Comparison of ENCODE assay signal across 9 cellular contexts in the genomic region with DNA sequence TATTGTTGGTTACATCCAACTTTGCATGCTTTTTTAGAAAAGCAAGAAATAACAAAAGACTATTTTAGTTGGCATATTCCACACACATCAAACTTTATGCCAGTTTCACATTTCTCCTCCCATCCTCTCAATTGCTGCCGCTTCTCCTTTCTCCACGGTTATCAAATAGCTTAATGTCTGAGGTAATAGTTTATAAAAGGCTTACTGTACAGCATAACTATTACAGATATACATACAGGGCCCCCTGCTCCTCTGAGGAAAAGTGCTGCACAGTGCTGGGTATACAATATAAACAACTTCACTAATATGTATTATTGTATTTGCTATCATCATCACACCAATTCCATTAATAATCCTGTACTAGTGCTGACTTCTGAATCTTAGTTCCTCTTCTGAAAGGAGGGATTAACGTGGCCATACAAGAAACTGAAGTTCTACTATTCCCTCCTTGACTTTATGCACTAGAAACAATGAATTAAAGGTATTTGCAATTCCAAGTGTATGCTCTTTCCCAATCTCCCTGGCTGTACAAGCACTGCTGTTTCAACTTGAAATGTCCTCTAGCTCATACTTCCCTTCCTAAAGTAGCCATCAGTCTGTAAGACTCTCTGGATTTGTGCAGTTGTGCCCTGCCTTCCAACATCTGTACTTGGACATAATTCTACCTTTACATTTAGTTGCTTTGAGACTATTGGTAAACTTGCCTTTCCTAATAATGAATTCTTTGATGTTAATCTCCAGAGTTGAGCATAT. TPM values are rescaled to one million over a fixed set of nuclear protein-coding genes. Genes with fewer than 3 reads are reported as not detected.
DNase-seq lines count a peak whose midpoint lies in the region; ATAC-seq and TF ChIP-seq lines count a peak whose summit lies in the region.
"Had no signal": no experiment of that assay in that cellular context is flagged by ENCODE, and none has a peak within 500 bp of the region (broad histone marks: within the 10 kb centered on the region; RNA-seq: fewer than 3 reads in every experiment).

No MANE protein-coding gene starts in this region.

- TF ChIP-seq CTCF in heart left ventricle (IDR thresholded peaks at IDR 0.05), result no peak
- no peak for TF ChIP-seq CTCF in ascending aorta (IDR thresholded peaks at IDR 0.05)

- H3K4me3 ChIP-seq in heart left ventricle, result peak overlapping the region in 10 of 12 donors; percentile 77 to 99 (median 91)
- peak overlapping the region; percentile 88 to 97 for H3K4me3 ChIP-seq in ascending aorta
- peak overlapping the region; percentile 84 for H3K4me3 ChIP-seq in urinary bladder (ENCODE audit: low read depth, low read length)

- H3K4me1 ChIP-seq in heart left ventricle, result peaks cover 3 to 69% (median 40%) of the 10 kb centered on the region in 12 donors
- peaks cover 4 to 10% of the 10 kb centered on the region in 2 donors for H3K4me1 ChIP-seq in ascending aorta
- H3K4me1 ChIP-seq in urinary bladder (ENCODE audit: insufficient read depth), result no peaks in the 10 kb centered on the region

- intact Hi-C loops in heart left ventricle (cut with DNase I), result no loop called here
- intact Hi-C loops in Right ventricle myocardium superior (cut with DNase I), result no loop called here
- intact Hi-C loops in ascending aorta (cut with DNase I), result loop anchor here (10.0 kb wide), 1 partner anchor 638 kb away; a partner anchor contains a TSS

- H3K27ac ChIP-seq in heart left ventricle (peak overlapping the region in 10 of 12 donors; percentile 19 to 100 (median 98)), ascending aorta (peak overlapping the region; percentile 99 to 100), urinary bladder (ENCODE audit: low read depth) (peak overlapping the region; percentile 10)

- H3K36me3 ChIP-seq in heart left ventricle (peaks cover 0 to under 1% (median 0%) of the 10 kb centered on the region in 9 donors), ascending aorta (no peaks in the 10 kb centered on the region), urinary bladder (ENCODE audit: insufficient read depth) (no peaks in the 10 kb centered on the region)

- DNase-seq in heart left ventricle (no peak), Right ventricle myocardium superior (no peak), ascending aorta (ENCODE audit: low spot score in 2 of 2) (no peak), kidney glomerular epithelial cell (lab: John Stamatoyannopoulos, UW) (peak; percentile 10)
- DNase-seq in stimulated activated CD4-positive, alpha-beta T cell treated with anti-CD3 and anti-CD28 coated beads, Interleukin-1b, Interleukin-23, amount 100 ng/mL, for 48 hours, result no peak
- DNase-seq: DMS153 had no signal

- H3K9me3 ChIP-seq in heart left ventricle, result no peaks in the 10 kb centered on the region
- H3K9me3 ChIP-seq in ascending aorta, result no peaks in the 10 kb centered on the region

- ATAC-seq in heart left ventricle (no peak), Right ventricle myocardium superior (ENCODE audit: poor library complexity) (no peak), GM18867 (IDR thresholded peaks at IDR 0.05; ENCODE audit: unreplicated experiment) (no peak), HG02870 (IDR thresholded peaks at IDR 0.05; ENCODE audit: unreplicated experiment) (no peak)

- WGBS in heart left ventricle, 4 donors, result 1 to 6% (median 4%) methylated on average over 3 of the region's 3 CpGs
- under 1% methylated on average over 3 of the region's 3 CpGs for WGBS in urinary bladder

- no peaks in the 10 kb centered on the region for H3K27me3 ChIP-seq in heart left ventricle
- no peaks in the 10 kb centered on the region for H3K27me3 ChIP-seq in ascending aorta

- no peak for TF ChIP-seq POLR2A in heart left ventricle (IDR thresholded peaks at IDR 0.05)

RNA-seq across cellular contexts. Expression of a gene that starts 2.5 kb away (rescaled TPM):
- 100 to 1,000 TPM; 232 to 356 (median 303) TPM for total RNA-seq in heart left ventricle
- polyA plus RNA-seq in heart left ventricle, result 100 to 1,000 TPM in 1 of 2 donors, 10 to 100 TPM in 1; 49.4 to 154 TPM
- 242 TPM for total RNA-seq in Right ventricle myocardium superior
- total RNA-seq in ascending aorta, result 140 TPM
- 249 TPM for total RNA-seq in urinary bladder
- 232 TPM for polyA plus RNA-seq in urinary bladder

Comparison
In these comparisons a context has a peak if more than half of its experiments do, and no peak if none do; other contexts are left out.
1. H3K27ac ChIP-seq: peak in every context shown above with its lines; median percentile 100 in ascending aorta; 98 in heart left ventricle; 10 in urinary bladder.